In genomic region chr15:63126726-63127125, GRCh38 we compare ENCODE assay signal across 19 cellular contexts. TPM values are rescaled to one million over a fixed set of nuclear protein-coding genes. Genes with fewer than 3 reads are reported as not detected.
DNase-seq lines count a peak whose midpoint lies in the region; ATAC-seq, FAIRE-seq and TF ChIP-seq lines count a peak whose summit lies in the region.
"Had no signal": no experiment of that assay in that cellular context is flagged by ENCODE, and none has a peak within 500 bp of the region (broad histone marks: within the 10 kb centered on the region; RNA-seq: fewer than 3 reads in every experiment).

No MANE protein-coding gene starts in this region.

- no peaks in the 10 kb centered on the region for H3K27me3 ChIP-seq in GM23248 (replicated peaks; ENCODE audit: insufficient read depth)
- H3K27me3 ChIP-seq in adipocyte (replicated peaks; ENCODE audit: control insufficient read depth, insufficient read depth, low read length): no peaks in the 10 kb centered on the region
- H3K27me3 ChIP-seq in endothelial cell of umbilical vein (ENCODE audit: control insufficient read depth in 2 of 2, insufficient read depth in 2 of 2, low read length in 2 of 2): no peaks in the 10 kb centered on the region
- H3K27me3 ChIP-seq in smooth muscle cell (ENCODE audit: low read depth): no peaks in the 10 kb centered on the region
- no peaks in the 10 kb centered on the region for H3K27me3 ChIP-seq in tibial artery

- peaks cover 43% of the 10 kb centered on the region for H3K36me3 ChIP-seq in GM23248 (ENCODE audit: low read depth)
- H3K36me3 ChIP-seq in adipocyte (ENCODE audit: control insufficient read depth, insufficient read depth, low read length, severe bottlenecking): peaks cover 61% of the 10 kb centered on the region
- H3K36me3 ChIP-seq in endothelial cell of umbilical vein (ENCODE audit: control insufficient read depth in 2 of 2, extremely low read depth in 1 of 2, insufficient read depth in 2 of 2, low read length in 2 of 2): peaks cover 4 to 12% of the 10 kb centered on the region in 2 experiments
- H3K36me3 ChIP-seq in smooth muscle cell (ENCODE audit: low read depth): peaks cover 6% of the 10 kb centered on the region
- peaks cover 7 to 31% (median 30%) of the 10 kb centered on the region in 3 donors for H3K36me3 ChIP-seq in tibial artery

- H3K9ac ChIP-seq in GM23248 (no peak overlapping the region), adipocyte (ENCODE audit: low read length) (peak overlapping the region; percentile 74), endothelial cell of umbilical vein (replicated peaks; ENCODE audit: extremely low read depth, insufficient read depth, low read length) (no peak overlapping the region), smooth muscle cell (ENCODE audit: low read depth) (no peak overlapping the region)

- no peak overlapping the region for H3K27ac ChIP-seq in A549
- no peak overlapping the region for H3K27ac ChIP-seq in GM23248
- no peak overlapping the region for H3K27ac ChIP-seq in endothelial cell of umbilical vein (ENCODE audit: insufficient read depth, low read depth, low read length)
- H3K27ac ChIP-seq in smooth muscle cell (ENCODE audit: low read depth): no peak overlapping the region
- no peak overlapping the region for H3K27ac ChIP-seq in tibial artery

- H3K9me1 ChIP-seq in endothelial cell of umbilical vein (replicated peaks; ENCODE audit: control insufficient read depth, extremely low read depth, insufficient read depth, low read length): no peaks in the 10 kb centered on the region

- FAIRE-seq in A549 (lab: Jason Lieb, UNC) (peak; percentile 97), endothelial cell of umbilical vein (lab: Jason Lieb, UNC) (peak; percentile 52)
- FAIRE-seq: GM19239, H1 had no signal

- CTCF ChIA-PET in A549 (lab: Yijun Ruan, JAX) (interaction anchor here (1.1 to 2.3 kb wide), 4 partner anchors 32 to 251 kb away, joined by 3 to 11 read pairs (median 3); no protein-coding TSS in a partner anchor), endothelial cell of umbilical vein (lab: Charles Lee) (no interaction called here)

- peaks cover 75% of the 10 kb centered on the region for H3K79me2 ChIP-seq in GM23248 (ENCODE audit: insufficient read depth)
- peaks cover 6% of the 10 kb centered on the region for H3K79me2 ChIP-seq in endothelial cell of umbilical vein (ENCODE audit: control insufficient read depth, insufficient read depth, low read length)
- H3K79me2 ChIP-seq in smooth muscle cell (ENCODE audit: low read depth): no peaks in the 10 kb centered on the region

- DNase-seq in A549 (ENCODE audit: low read depth in 1 of 2, low spot score in 1 of 2): no peak
- DNase-seq in GM23248: no peak
- DNase-seq in adipocyte (ENCODE audit: low read depth): no peak
- no peak for DNase-seq in endothelial cell of umbilical vein (ENCODE audit: low read depth, low spot score)
- no peak for DNase-seq in smooth muscle cell (lab: John Stamatoyannopoulos, UW; ENCODE audit: unreplicated experiment)
- DNase-seq in glomerular visceral epithelial cell (ENCODE audit: extremely low spot score): no peak
- DNase-seq in tibial artery: no peak
- DNase-seq: 8988T; C1 segment of cervical spinal cord; Calu3; CD4-positive, alpha-beta memory T cell; COR-L47; DMS53; DMS79 treated with DMSO at 0.1 percent for 48 hours; H9 had no signal

- no peak for TF ChIP-seq EP300 in A549 (IDR thresholded peaks at IDR 0.05)

- dilution Hi-C loops in endothelial cell of umbilical vein (cut with MboI; ENCODE audit: extremely low pct_ligation_motif_present, low sequenced_read_pairs): no loop called here

- ATAC-seq in A549 (no peak), GM21515 (IDR thresholded peaks at IDR 0.05; ENCODE audit: unreplicated experiment) (no peak)
- ATAC-seq: HCT116 had no signal

- no peak overlapping the region for H3K4me2 ChIP-seq in A549
- H3K4me2 ChIP-seq in GM23248 (ENCODE audit: unreplicated experiment): peak overlapping the region; percentile 13
- no peak overlapping the region for H3K4me2 ChIP-seq in endothelial cell of umbilical vein (ENCODE audit: insufficient read depth, low read length)
- no peak overlapping the region for H3K4me2 ChIP-seq in smooth muscle cell

- POLR2A ChIA-PET in A549 (lab: Yijun Ruan, JAX) (interaction anchor here (1.1 kb wide), 1 partner anchor 24 kb away, joined by 5 read pairs; no protein-coding TSS in a partner anchor), endothelial cell of umbilical vein (lab: Charles Lee) (no interaction called here)

- no peaks in the 10 kb centered on the region for H3K9me2 ChIP-seq in GM23248 (ENCODE audit: insufficient read depth)

- TF ChIP-seq CTCF in A549 (IDR thresholded peaks at IDR 0.05) (no peak), endothelial cell of umbilical vein (IDR thresholded peaks at IDR 0.05; ENCODE audit: extremely low read depth in 1 of 2, insufficient read depth in 1 of 2, low read depth in 1 of 2, low read length in 2 of 2) (no peak), smooth muscle cell (IDR thresholded peaks at IDR 0.05; ENCODE audit: borderline replicate concordance, insufficient read depth, poor library complexity, severe bottlenecking) (no peak), tibial artery (IDR thresholded peaks at IDR 0.05) (no peak)

- no TSS peak for BruUV-seq in endothelial cell of umbilical vein (replicated peaks; lab: Mats Ljungman, UMichigan)

- H2AFZ ChIP-seq in GM23248 (no peak overlapping the region), endothelial cell of umbilical vein (ENCODE audit: low read depth, low read length) (no peak overlapping the region), smooth muscle cell (ENCODE audit: low read depth) (no peak overlapping the region)

- no peak for TF ChIP-seq RAD21 in A549 (conservative IDR thresholded peaks at IDR 0.05 in 1 of 2, IDR thresholded peaks at IDR 0.05 in 1 of 2)

- no peaks in the 10 kb centered on the region for H4K20me1 ChIP-seq in GM23248 (ENCODE audit: insufficient read depth)
- H4K20me1 ChIP-seq in endothelial cell of umbilical vein (replicated peaks; ENCODE audit: control insufficient read depth, extremely low read depth, insufficient read depth, low read length): no peaks in the 10 kb centered on the region
- H4K20me1 ChIP-seq in smooth muscle cell (ENCODE audit: low read depth): peaks cover 6% of the 10 kb centered on the region

- intact Hi-C loops in endothelial cell of umbilical vein (cut with micrococcal nuclease) (no loop called here), tibial artery (cut with DNase I; ENCODE audit: low total_unique reads) (no loop called here)

- H3K4me3 ChIP-seq in A549: no peak overlapping the region
- no peak overlapping the region for H3K4me3 ChIP-seq in GM23248
- peak overlapping the region; percentile 61 for H3K4me3 ChIP-seq in adipocyte (ENCODE audit: low read length)
- no peak overlapping the region for H3K4me3 ChIP-seq in endothelial cell of umbilical vein (replicated peaks in 1 of 3; ENCODE audit: insufficient read depth in 1 of 3, low read depth in 1 of 3, low read length in 3 of 3)
- H3K4me3 ChIP-seq in smooth muscle cell: no peak overlapping the region
- no peak overlapping the region for H3K4me3 ChIP-seq in tibial artery

- H3K9me3 ChIP-seq in A549 (no peaks in the 10 kb centered on the region), GM23248 (ENCODE audit: low read depth) (no peaks in the 10 kb centered on the region), adipocyte (ENCODE audit: control insufficient read depth, low read length) (no peaks in the 10 kb centered on the region), endothelial cell of umbilical vein (replicated peaks; ENCODE audit: control insufficient read depth, insufficient read depth, low read length) (no peaks in the 10 kb centered on the region), smooth muscle cell (replicated peaks; ENCODE audit: low read depth) (no peaks in the 10 kb centered on the region), tibial artery (no peaks in the 10 kb centered on the region)

- WGBS in A549 (ENCODE audit: missing lambda C conversion rate): 82% methylated on average over 3 of the region's 3 CpGs
- WGBS in GM23248 (ENCODE audit: low coverage in 1 of 2, low lambda C conversion rate in 2 of 2, missing lambda C conversion rate in 2 of 2), 2 experiments: 63 to 64% methylated on average over 3 of the region's 3 CpGs
- 99% methylated on average over 3 of the region's 3 CpGs for WGBS in smooth muscle cell (ENCODE audit: low lambda C conversion rate)

- H3K4me1 ChIP-seq in A549 (peaks cover 10% of the 10 kb centered on the region; the same call in 2 of the 3 replicates), GM23248 (ENCODE audit: insufficient read depth) (peaks cover 9% of the 10 kb centered on the region; the same call in 1 of the 2 replicates), adipocyte (ENCODE audit: control insufficient read depth, insufficient read depth, low read length) (peaks cover 22% of the 10 kb centered on the region), endothelial cell of umbilical vein (ENCODE audit: control insufficient read depth, extremely low read depth, insufficient read depth, low read length) (no peaks in the 10 kb centered on the region), smooth muscle cell (ENCODE audit: low read depth) (no peaks in the 10 kb centered on the region), tibial artery (peaks cover 0 to 8% (median 0%) of the 10 kb centered on the region in 4 donors)

- H3F3A ChIP-seq in GM23248 (ENCODE audit: insufficient read depth) (no peaks in the 10 kb centered on the region), smooth muscle cell (ENCODE audit: low read depth) (no peaks in the 10 kb centered on the region)

- in situ Hi-C loops in GM23248 (cut with MboI): no loop called here

- TF ChIP-seq POLR2A in A549 (IDR thresholded peaks at IDR 0.05; ENCODE audit: low read length) (no peak), endothelial cell of umbilical vein (IDR thresholded peaks at IDR 0.05; ENCODE audit: low read depth, low read length) (no peak)

RNA-seq across cellular contexts. Expression of gene LACTB, which starts 5.1 kb away (rescaled TPM):
- 31.0 and 59.6 TPM in 2 replicates for polyA plus RNA-seq in A549 (2011; rRNA removed)
- polyA plus RNA-seq in A549 (2012; cell fraction: cytosol; rRNA removed): 27.8 and 29.8 TPM in 2 replicates
- 16.7 and 18.5 TPM in 2 replicates for polyA plus RNA-seq in A549 (2012; cell fraction: nucleus; rRNA removed)
- polyA plus RNA-seq in A549 (2017; fragmentation: RNase III; extraction: RNeasy Plus Mini Kit Qiagen cat#74134 plus additional on column Dnase treatment): 56.5 to 69.8 TPM (median 56.7 TPM) in 3 replicates
- polyA minus RNA-seq in A549 (2011; rRNA and poly(A)+ RNA removed): 8.8 and 9.4 TPM in 2 replicates
- 27.1 and 27.3 TPM in 2 replicates for total RNA-seq in GM23248 (2014; rRNA removed; shearing (Covaris generic))
- 35.8 and 39.7 TPM in 2 replicates for polyA plus RNA-seq in GM23248 (2016; fragmentation: Nextera tagmentation; extraction: Ambion mirVana)
- 26.0 and 26.1 TPM in 2 replicates for total RNA-seq in endothelial cell of umbilical vein
- 10.1 and 14.0 TPM in 2 replicates for polyA plus RNA-seq in endothelial cell of umbilical vein
- 12.8 and 13.0 TPM in 2 replicates for polyA plus RNA-seq in endothelial cell of umbilical vein (2011; cell fraction: cytosol; rRNA removed)
- 13.6 and 19.4 TPM in 2 replicates for polyA plus RNA-seq in endothelial cell of umbilical vein (2011; cell fraction: nucleus; rRNA removed)
- 38.0 and 40.9 TPM in 2 replicates for polyA plus RNA-seq in endothelial cell of umbilical vein (2012)
- polyA minus RNA-seq in endothelial cell of umbilical vein: 6.4 and 8.7 TPM in 2 replicates
- polyA minus RNA-seq in endothelial cell of umbilical vein (2011; cell fraction: cytosol; rRNA and poly(A)+ RNA removed): 3.8 TPM
- polyA minus RNA-seq in endothelial cell of umbilical vein (2011; cell fraction: nucleus; rRNA and poly(A)+ RNA removed): 14.9 and 18.1 TPM in 2 replicates
- 12.5 and 41.0 TPM in 2 replicates for total RNA-seq in smooth muscle cell
- polyA plus RNA-seq in smooth muscle cell: 9.0 and 13.8 TPM in 2 replicates

RNA-seq across cellular contexts. Expression of gene RPS27L, which starts 30.6 kb away (rescaled TPM):
- polyA plus RNA-seq in A549 (2011; rRNA removed) (742 and 748 TPM in 2 replicates), A549 (2017; fragmentation: RNase III; extraction: RNeasy Plus Mini Kit Qiagen cat#74134 plus additional on column Dnase treatment) (609 to 664 TPM (median 641 TPM) in 3 replicates), GM23248 (2016; fragmentation: Nextera tagmentation; extraction: Ambion mirVana) (1,175 and 1,181 TPM in 2 replicates), endothelial cell of umbilical vein (163 and 170 TPM in 2 replicates), smooth muscle cell (641 and 660 TPM in 2 replicates)
- polyA plus RNA-seq in A549 (2012; cell fraction: cytosol; rRNA removed): 258 and 280 TPM in 2 replicates
- 43.1 and 51.1 TPM in 2 replicates for polyA plus RNA-seq in A549 (2012; cell fraction: nucleus; rRNA removed)
- 38.3 and 59.2 TPM in 2 replicates for polyA minus RNA-seq in A549 (2011; rRNA and poly(A)+ RNA removed)
- 110 and 151 TPM in 2 replicates for total RNA-seq in GM23248 (2014; rRNA removed; shearing (Covaris generic))
- total RNA-seq in endothelial cell of umbilical vein (338 and 345 TPM in 2 replicates), smooth muscle cell (180 and 189 TPM in 2 replicates)
- polyA plus RNA-seq in endothelial cell of umbilical vein (2011; cell fraction: cytosol; rRNA removed): 317 and 375 TPM in 2 replicates
- polyA plus RNA-seq in endothelial cell of umbilical vein (2011; cell fraction: nucleus; rRNA removed): 139 and 168 TPM in 2 replicates
- 568 and 822 TPM in 2 replicates for polyA plus RNA-seq in endothelial cell of umbilical vein (2012)
- polyA minus RNA-seq in endothelial cell of umbilical vein: 43.9 and 45.6 TPM in 2 replicates
- 27.0 TPM for polyA minus RNA-seq in endothelial cell of umbilical vein (2011; cell fraction: cytosol; rRNA and poly(A)+ RNA removed)
- 50.2 and 65.0 TPM in 2 replicates for polyA minus RNA-seq in endothelial cell of umbilical vein (2011; cell fraction: nucleus; rRNA and poly(A)+ RNA removed)
